22 cellular contexts compared by ENCODE assay signal in genomic region chr12:131213896-131214442, GRCh38.
"Had no signal": no experiment of that assay in that cellular context is flagged by ENCODE, and none has a peak within 500 bp of the region (broad histone marks: within the 10 kb centered on the region; RNA-seq: fewer than 3 reads in every experiment).

No MANE protein-coding gene starts in this region.

- ATAC-seq: esophagus mucosa; foreskin keratinocyte; gastroesophageal sphincter; heart left ventricle; left ventricle myocardium superior; mucosa of descending colon; natural killer cell treated with Interleukin-12 subunit alpha and Interleukin-12 subunit beta and Interleukin-15 and Interleukin-18, amount 100 ng/mL, for 72 hours; psoas muscle; right cardiac atrium; stimulated activated naive B cell treated with anti-CD40 and anti-IgM and Interleukin-4, amounts not matched to agents 10 μg/mL and 1 μg/mL and 100 μg/mL, for 72 hours had no signal

- H3K27me3 ChIP-seq: colonic mucosa, foreskin keratinocyte had no signal

- H3K36me3 ChIP-seq: colonic mucosa, gastroesophageal sphincter, heart left ventricle, thoracic aorta, tibial nerve had no signal

- H3K9me3 ChIP-seq: colonic mucosa, mucosa of descending colon, psoas muscle, thoracic aorta had no signal

- H3K4me3 ChIP-seq: colonic mucosa, gastroesophageal sphincter, heart left ventricle, lung, mucosa of descending colon, psoas muscle, skin epidermis, thoracic aorta, tibial nerve had no signal

- H3K4me1 ChIP-seq: colonic mucosa, foreskin keratinocyte, gastroesophageal sphincter, psoas muscle, tibial nerve had no signal

- DNase-seq: colonic mucosa; effector CD8-positive, alpha-beta T cell; endodermal cell; foreskin keratinocyte; heart left ventricle; hippocampal formation; left ventricle myocardium superior; naive B cell; psoas muscle; right cardiac atrium; stimulated activated CD4-positive, alpha-beta T cell treated with anti-CD3 and anti-CD28 coated beads, Interleukin-15, amount 100 ng/mL, for 24 hours; stimulated activated CD4-positive, alpha-beta T cell treated with anti-CD3 and anti-CD28 coated beads, Interleukin-2, amount 100 ng/mL, for 48 hours; stimulated activated naive B cell treated with anti-CD40 and anti-IgM and Interleukin-4, amounts not matched to agents 10 μg/mL and 1 μg/mL and 100 μg/mL, for 72 hours had no signal

- H3K27ac ChIP-seq: colonic mucosa, epithelial cell of prostate, foreskin keratinocyte, gastroesophageal sphincter, heart left ventricle, psoas muscle, skin epidermis, thoracic aorta, tibial nerve had no signal
